Comparison of ENCODE assay signal across 1 cellular context in genomic region chr1:36398370-36398977, GRCh38.
TF ChIP-seq lines count a peak whose summit lies in the region.

No MANE protein-coding gene starts in this region.

TF ChIP-seq in K562, 482 proteins besides CTCF, POLR2A, EP300 and RAD21 (continued from another document):
- TF ChIP-seq KDM2B (CRISPR knock-in tag; IDR thresholded peaks at IDR 0.05) = 0 out of 2 replicates have a peak, but pooled peaks have one; percentile 90
- TF ChIP-seq VEZF1 (CRISPR knock-in tag; IDR thresholded peaks at IDR 0.05) = peak; percentile 1; the same call in 1 of the 2 replicates
- TF ChIP-seq DDX20 (tag; IDR thresholded peaks at IDR 0.05; ENCODE audit: low read depth) = peak; percentile 96
- TF ChIP-seq KAT8 (IDR thresholded peaks at IDR 0.05; ENCODE audit: low read depth) = no peak
- TF ChIP-seq KDM1A (IDR thresholded peaks at IDR 0.05) = no peak
- no peak for TF ChIP-seq USF2 (CRISPR knock-in tag; IDR thresholded peaks at IDR 0.05)
- no peak for TF ChIP-seq TFAM (CRISPR knock-in tag; conservative IDR thresholded peaks at IDR 0.05)
- no peak for TF ChIP-seq RREB1 (CRISPR knock-in tag; IDR thresholded peaks at IDR 0.05)
- 0 out of 2 replicates have a peak, but pooled peaks have one; percentile 24 for TF ChIP-seq ZNF3 (CRISPR knock-in tag; IDR thresholded peaks at IDR 0.05)
- TF ChIP-seq HDAC8 (tag; IDR thresholded peaks at IDR 0.05) = peak; percentile 97
- TF ChIP-seq ZSCAN29 (IDR thresholded peaks at IDR 0.05) = no peak
- TF ChIP-seq HDAC1 (IDR thresholded peaks at IDR 0.05) = no peak
- TF ChIP-seq PRMT5 (CRISPR knock-in tag; IDR thresholded peaks at IDR 0.05) = no peak
- TF ChIP-seq ETS2 (tag; IDR thresholded peaks at IDR 0.05; ENCODE audit: borderline replicate concordance, poor library complexity, severe bottlenecking) = no peak
- TF ChIP-seq MYBL2 (IDR thresholded peaks at IDR 0.05; ENCODE audit: low read depth) = no peak
- TF ChIP-seq MYBL2 (CRISPR knock-in tag; IDR thresholded peaks at IDR 0.05; ENCODE audit: borderline replicate concordance) = no peak
- TF ChIP-seq KLF13 (tag; IDR thresholded peaks at IDR 0.05; ENCODE audit: borderline replicate concordance, low read depth) = peak; percentile 90
- TF ChIP-seq ZNF134 (CRISPR knock-in tag; conservative IDR thresholded peaks at IDR 0.05) = peak; percentile 69
- no peak for TF ChIP-seq ZNF407 (IDR thresholded peaks at IDR 0.05; ENCODE audit: low read depth)
- TF ChIP-seq ATF4 (CRISPR knock-in tag; IDR thresholded peaks at IDR 0.05) = peak; percentile 66
- no peak for TF ChIP-seq POU5F1 (IDR thresholded peaks at IDR 0.05; ENCODE audit: borderline replicate concordance, low read depth, low read length, partially characterized antibody)
- no peak for TF ChIP-seq NFATC3 (IDR thresholded peaks at IDR 0.05)
- TF ChIP-seq SMAD3 (CRISPR knock-in tag; conservative IDR thresholded peaks at IDR 0.05) = peak; percentile 95
- no peak for TF ChIP-seq ZEB2 (IDR thresholded peaks at IDR 0.05)
- no peak for TF ChIP-seq ZNF830 (CRISPR knock-in tag; IDR thresholded peaks at IDR 0.05)
